13 cellular contexts compared by ENCODE assay signal in genomic region chr14:68849416-68849815, GRCh38. TPM values are rescaled to one million over a fixed set of nuclear protein-coding genes. Genes with fewer than 3 reads are reported as not detected.
DNase-seq lines count a peak whose midpoint lies in the region; ATAC-seq and TF ChIP-seq lines count a peak whose summit lies in the region.
"Had no signal": no experiment of that assay in that cellular context is flagged by ENCODE, and none has a peak within 500 bp of the region (broad histone marks: within the 10 kb centered on the region; RNA-seq: fewer than 3 reads in every experiment).

No MANE protein-coding gene starts in this region.

- H3K9me3 Mint-ChIP-seq in endodermal cell = peaks cover 6% of the 10 kb centered on the region

- DNase-seq in Right ventricle myocardium superior (no peak), cardiac septum (ENCODE audit: low spot score) (no peak), endodermal cell (peak; percentile 25), lung (ENCODE audit: low spot score) (peak; percentile 7), SHP77 (lab: John Stamatoyannopoulos, UW) (no peak)
- DNase-seq: C1 segment of cervical spinal cord; Calu3; CD4-positive, alpha-beta T cell; DMS 273 treated with DMSO at 0.1 percent for 48 hours had no signal

- H3K4me3 ChIP-seq in endodermal cell (ENCODE audit: low read length) = no peak overlapping the region
- no peak overlapping the region for H3K4me3 ChIP-seq in lung
- H3K4me3 ChIP-seq: HAP-1 had no signal

- ATAC-seq in Right ventricle myocardium superior (ENCODE audit: poor library complexity) (peak; percentile 36), lung (ENCODE audit: insufficient read depth, low FRiP score) (no peak), HG02763 (IDR thresholded peaks at IDR 0.05; ENCODE audit: unreplicated experiment) (no peak), HG02642 (IDR thresholded peaks at IDR 0.05; ENCODE audit: poor library complexity, unreplicated experiment) (no peak)

- WGBS in endodermal cell (ENCODE audit: insufficient coverage in 1 of 2, insufficient read length in 1 of 2), 2 experiments = 90 to 100% methylated on average over 2 to 3 of the region's 3 CpGs
- 87 to 97% methylated on average over 3 of the region's 3 CpGs for WGBS in lung, 2 donors

- H3K9me3 ChIP-seq in endodermal cell (ENCODE audit: control insufficient read depth, low read length) (peaks cover 10% of the 10 kb centered on the region), lung (ENCODE audit: control insufficient read depth in 2 of 2, insufficient read depth in 1 of 2, low read length in 1 of 2) (no peaks in the 10 kb centered on the region)
- H3K9me3 ChIP-seq: HAP-1 had no signal

- no peak overlapping the region for H3K4me3 Mint-ChIP-seq in endodermal cell
- H3K4me3 Mint-ChIP-seq: B cell; CD4-positive, alpha-beta T cell had no signal

- H3K27me3 ChIP-seq in endodermal cell (ENCODE audit: control insufficient read depth, insufficient read depth, low read length, poor library complexity, severe bottlenecking) = no peaks in the 10 kb centered on the region
- no peaks in the 10 kb centered on the region for H3K27me3 ChIP-seq in lung (ENCODE audit: control insufficient read depth, insufficient read depth)

- H3K4me1 Mint-ChIP-seq in endodermal cell = no peaks in the 10 kb centered on the region

- no peak overlapping the region for H3K9ac ChIP-seq in endodermal cell (ENCODE audit: extremely low read depth, low read length, poor library complexity, severe bottlenecking)

- TF ChIP-seq CTCF in endodermal cell (conservative IDR thresholded peaks at IDR 0.05) (no peak), lung (IDR thresholded peaks at IDR 0.05; ENCODE audit: control extremely low read depth, extremely low read depth) (no peak)

- no peak overlapping the region for H3K27ac Mint-ChIP-seq in endodermal cell
- H3K27ac Mint-ChIP-seq: B cell; CD4-positive, alpha-beta T cell had no signal

- H3K36me3 ChIP-seq in endodermal cell (ENCODE audit: control insufficient read depth, insufficient read depth, low read length) (no peaks in the 10 kb centered on the region), lung (ENCODE audit: control insufficient read depth in 2 of 2, insufficient read depth in 2 of 2, low read length in 2 of 2) (no peaks in the 10 kb centered on the region)
- H3K36me3 ChIP-seq: HAP-1 had no signal

- H3K27me3 Mint-ChIP-seq in endodermal cell (ENCODE audit: insufficient read depth) = no peaks in the 10 kb centered on the region
- H3K27me3 Mint-ChIP-seq: CD4-positive, alpha-beta T cell had no signal

- H3K4me1 ChIP-seq in endodermal cell (ENCODE audit: control insufficient read depth, insufficient read depth, low read length) = no peaks in the 10 kb centered on the region
- H3K4me1 ChIP-seq in lung (ENCODE audit: control insufficient read depth in 2 of 2, insufficient read depth in 2 of 2, low read length in 2 of 2) = no peaks in the 10 kb centered on the region
- H3K4me1 ChIP-seq: HAP-1 had no signal

- intact Hi-C loops in Right ventricle myocardium superior (cut with DNase I) = no loop called here
- intact Hi-C loops in cardiac septum (cut with DNase I) = no loop called here

- H3K27ac ChIP-seq in endodermal cell (ENCODE audit: low read depth, low read length) = no peak overlapping the region
- no peak overlapping the region for H3K27ac ChIP-seq in lung (ENCODE audit: low read depth in 1 of 2, low read length in 1 of 2)

- no peaks in the 10 kb centered on the region for H3K36me3 Mint-ChIP-seq in endodermal cell (ENCODE audit: low read depth)

RNA-seq across cellular contexts. Expression of gene ZFP36L1, which starts 56.5 kb away (rescaled TPM):
- total RNA-seq in Right ventricle myocardium superior (45.5 TPM), cardiac septum (69.2 TPM), endodermal cell (10 to 100 TPM; 99.4 to 99.6 TPM), lung (100 to 1,000 TPM; 245 to 289 TPM)
- 215 TPM for polyA plus RNA-seq in endodermal cell (2013, experiment 1 of 2)
- 172 TPM for polyA plus RNA-seq in endodermal cell (2013, experiment 2 of 2)
- 100 to 1,000 TPM in 1 of 2 donors, 10 to 100 TPM in 1; 63.7 to 364 TPM for polyA plus RNA-seq in lung

Comparison
In these comparisons a context has a peak if more than half of its experiments do, and no peak if none do; other contexts are left out.
1. DNase-seq: peak in endodermal cell (single experiment) and lung (single experiment); none in Right ventricle myocardium superior (single experiment), cardiac septum (single experiment) and SHP77 (0 of 2).